Comparison of ENCODE assay signal across 15 cellular contexts in genomic region chr2:108632332-108632712, GRCh38.
DNase-seq lines count a peak whose midpoint lies in the region; ATAC-seq and TF ChIP-seq lines count a peak whose summit lies in the region.
"Had no signal": no experiment of that assay in that cellular context is flagged by ENCODE, and none has a peak within 500 bp of the region (broad histone marks: within the 10 kb centered on the region; RNA-seq: fewer than 3 reads in every experiment).

No MANE protein-coding gene starts in this region.

- no peaks in the 10 kb centered on the region for H3K79me2 ChIP-seq in H9 (ENCODE audit: insufficient read depth, low read length)

- H3K27ac ChIP-seq in CD4-positive, alpha-beta memory T cell (ENCODE audit: low read depth, low read length) = peak overlapping the region; percentile 24
- peak overlapping the region; percentile 53 to 60 for H3K27ac ChIP-seq in prostate gland
- no peak overlapping the region for H3K27ac ChIP-seq in H9 (ENCODE audit: insufficient read length, low read depth, low read length)
- H3K27ac ChIP-seq: cardiac muscle cell, WERI-Rb-1 had no signal

- H3K23me2 ChIP-seq in H9 (ENCODE audit: insufficient read length, low read depth, low read length, poor library complexity, severe bottlenecking) = no peaks in the 10 kb centered on the region

- H2BK5ac ChIP-seq in H9 (ENCODE audit: insufficient read length, low read length) = no peak overlapping the region

- no peak overlapping the region for H4K91ac ChIP-seq in H9 (ENCODE audit: insufficient read length, low read depth, low read length)

- H3K9me3 ChIP-seq in CD4-positive, alpha-beta memory T cell (ENCODE audit: control insufficient read depth in 1 of 2, low read length in 2 of 2) = no peaks in the 10 kb centered on the region
- H3K9me3 ChIP-seq in prostate gland (no peaks in the 10 kb centered on the region), H9 (ENCODE audit: control insufficient read depth, low read depth, low read length) (no peaks in the 10 kb centered on the region)
- H3K9me3 ChIP-seq: A549, MG63 had no signal

- 50% methylated on average over 3 of the region's 3 CpGs for WGBS in prostate gland
- WGBS in H9 (ENCODE audit: extremely low coverage, insufficient read length, low lambda C conversion rate) = no CpG with 5 or more reads among the region's 3 CpGs

- H3T11ph ChIP-seq in H9 (ENCODE audit: low read length) = no peak overlapping the region

- TF ChIP-seq CTCF in prostate gland (IDR thresholded peaks at IDR 0.05) = no peak
- no peak for TF ChIP-seq CTCF in H9 (conservative IDR thresholded peaks at IDR 0.05)

- H2AK5ac ChIP-seq in H9 (ENCODE audit: insufficient read length, low read length) = no peak overlapping the region

- no peak overlapping the region for H3K4ac ChIP-seq in H9 (ENCODE audit: low read depth, low read length)

- peak; percentile 50 for DNase-seq in NCI-H146 treated with DMSO at 0.1 percent for 48 hours (lab: John Stamatoyannopoulos, UW; ENCODE audit: unreplicated experiment)
- DNase-seq in NCI-H146 (lab: John Stamatoyannopoulos, UW) = no peak
- DNase-seq in CD4-positive, alpha-beta memory T cell = no peak
- no peak for DNase-seq in central memory CD8-positive, alpha-beta T cell (ENCODE audit: low spot score in 2 of 2)
- DNase-seq in prostate gland (ENCODE audit: low spot score) = no peak
- DNase-seq in NCI-H446 treated with DMSO at 0.1 percent for 48 hours (lab: John Stamatoyannopoulos, UW) = no peak
- DNase-seq in H9 = no peak
- no peak for DNase-seq in activated CD4-positive, alpha-beta T cell treated with anti-CD3 and anti-CD28 coated beads for 1 hour
- DNase-seq: activated CD8-positive, alpha-beta memory T cell treated with anti-CD3 and anti-CD28 coated beads for 24 hours; erythroblast; MG63; Right ventricle myocardium superior; WERI-Rb-1 had no signal

- no peak overlapping the region for H3K18ac ChIP-seq in H9 (ENCODE audit: insufficient read length, low read depth, low read length)

- H2BK15ac ChIP-seq in H9 (ENCODE audit: low read depth, low read length) = no peak overlapping the region

- no peak overlapping the region for H4K5ac ChIP-seq in H9 (ENCODE audit: insufficient read length, low read depth, low read length)

- no peak for ATAC-seq in central memory CD8-positive, alpha-beta T cell (replicated peaks; ENCODE audit: extremely low read depth, poor library complexity, severe bottlenecking)
- ATAC-seq: A549 had no signal

- no peaks in the 10 kb centered on the region for H3K27me3 ChIP-seq in CD4-positive, alpha-beta memory T cell (ENCODE audit: insufficient read depth, low read length)
- H3K27me3 ChIP-seq in prostate gland (replicated peaks; ENCODE audit: insufficient read depth) (no peaks in the 10 kb centered on the region), H9 (ENCODE audit: insufficient read depth, low read length) (no peaks in the 10 kb centered on the region)
- H3K27me3 ChIP-seq: cardiac muscle cell, MG63 had no signal

- peaks cover 95% of the 10 kb centered on the region for H3K4me1 ChIP-seq in CD4-positive, alpha-beta memory T cell (ENCODE audit: insufficient read depth, low read length)
- H3K4me1 ChIP-seq in prostate gland (replicated peaks) = peaks cover 21% of the 10 kb centered on the region
- no peaks in the 10 kb centered on the region; the same call in 1 of the 2 replicates for H3K4me1 ChIP-seq in H9 (ENCODE audit: insufficient read depth, low read length)

- no peaks in the 10 kb centered on the region for H3K27me3 Mint-ChIP-seq in CD4-positive, alpha-beta memory T cell
- H3K27me3 Mint-ChIP-seq in central memory CD8-positive, alpha-beta T cell = no peaks in the 10 kb centered on the region
- H3K27me3 Mint-ChIP-seq in H9 (ENCODE audit: low read depth) = no peaks in the 10 kb centered on the region

- no peaks in the 10 kb centered on the region for H4K20me1 ChIP-seq in H9 (ENCODE audit: control insufficient read depth, insufficient read depth, insufficient read length)

- intact Hi-C loops in CD4-positive, alpha-beta memory T cell (cut with micrococcal nuclease) = loop anchor here (1.0 kb wide), 1 partner anchor 11 kb away; no protein-coding TSS in a partner anchor
- intact Hi-C loops in prostate gland (cut with DNase I) = no loop called here

- no peaks in the 10 kb centered on the region for H3K36me3 ChIP-seq in CD4-positive, alpha-beta memory T cell (ENCODE audit: insufficient read depth, low read length)
- H3K36me3 ChIP-seq in prostate gland = no peaks in the 10 kb centered on the region
- H3K36me3 ChIP-seq: cardiac muscle cell, MG63, WERI-Rb-1 had no signal

- H2BK20ac ChIP-seq in H9 (ENCODE audit: low read depth, low read length, poor library complexity, severe bottlenecking) = no peak overlapping the region

- no peak overlapping the region for H3K4me2 ChIP-seq in H9 (ENCODE audit: insufficient read depth, insufficient read length, low read length)

- POLR2A ChIA-PET in CD4-positive, alpha-beta memory T cell (lab: Charles Lee; ENCODE audit: partially characterized antibody) = interaction anchor here (25.2 kb wide), 1 partner anchor 16 kb away, joined by 704 read pairs; no protein-coding TSS in a partner anchor

- no peak overlapping the region for H2BK120ac ChIP-seq in H9 (ENCODE audit: low read depth, low read length, poor library complexity, severe bottlenecking)

- no peak overlapping the region for H2AFZ ChIP-seq in H9 (ENCODE audit: low read length)

- H3K27ac Mint-ChIP-seq in CD4-positive, alpha-beta memory T cell = peak overlapping the region; percentile 44 to 91 (median 80)
- peak overlapping the region; percentile 69 for H3K27ac Mint-ChIP-seq in central memory CD8-positive, alpha-beta T cell (ENCODE audit: low read depth)
- H3K27ac Mint-ChIP-seq in H9 = peak overlapping the region in 1 of 3 experiments; percentile 47; a peak in 1 of 7 replicates

- CTCF ChIA-PET in CD4-positive, alpha-beta memory T cell (lab: Charles Lee; ENCODE audit: partially characterized antibody) = interaction anchor here (24.8 kb wide), 1 partner anchor 19 kb away, joined by 545 read pairs; no protein-coding TSS in a partner anchor

- no peak overlapping the region for H3K4me3 ChIP-seq in CD4-positive, alpha-beta memory T cell (ENCODE audit: low read length in 2 of 2)
- H3K4me3 ChIP-seq in prostate gland = no peak overlapping the region
- H3K4me3 ChIP-seq: A549, cardiac muscle cell, MG63 had no signal

- H3K14ac ChIP-seq in H9 (ENCODE audit: insufficient read depth, low read length) = no peak overlapping the region

- peaks cover 0 to 2% (median 0%) of the 10 kb centered on the region in 8 donors for H3K9me3 Mint-ChIP-seq in CD4-positive, alpha-beta memory T cell
- H3K9me3 Mint-ChIP-seq in central memory CD8-positive, alpha-beta T cell = no peaks in the 10 kb centered on the region
- H3K9me3 Mint-ChIP-seq in H9 = no peaks in the 10 kb centered on the region

- no peaks in the 10 kb centered on the region for H3K79me1 ChIP-seq in H9 (ENCODE audit: insufficient read depth, low read depth, low read length, poor library complexity, severe bottlenecking)

- H3K23ac ChIP-seq in H9 (ENCODE audit: insufficient read length, low read depth, low read length) = no peak overlapping the region

- H3K56ac ChIP-seq in H9 (ENCODE audit: insufficient read length, low read depth, low read length) = no peak overlapping the region

- no peak overlapping the region for H4K8ac ChIP-seq in H9 (replicated peaks; ENCODE audit: insufficient read length, low read depth, low read length)

- H3K4me1 Mint-ChIP-seq in CD4-positive, alpha-beta memory T cell = peaks cover 72 to 94% (median 84%) of the 10 kb centered on the region in 4 donors
- peaks cover 70% of the 10 kb centered on the region for H3K4me1 Mint-ChIP-seq in central memory CD8-positive, alpha-beta T cell
- peaks cover 17 to 29% of the 10 kb centered on the region in 2 experiments for H3K4me1 Mint-ChIP-seq in H9

- no peak overlapping the region for H2BK12ac ChIP-seq in H9 (ENCODE audit: insufficient read length, low read depth, low read length)

- peak overlapping the region; percentile 18 to 78 (median 40) for H3K4me3 Mint-ChIP-seq in CD4-positive, alpha-beta memory T cell
- no peak overlapping the region for H3K4me3 Mint-ChIP-seq in central memory CD8-positive, alpha-beta T cell
- H3K4me3 Mint-ChIP-seq in H9 = no peak overlapping the region

- TF ChIP-seq POLR2A in prostate gland (IDR thresholded peaks at IDR 0.05) = no peak

- H3K36me3 Mint-ChIP-seq in CD4-positive, alpha-beta memory T cell = peaks cover 25 to 36% of the 10 kb centered on the region in 2 donors
- H3K36me3 Mint-ChIP-seq in central memory CD8-positive, alpha-beta T cell (ENCODE audit: insufficient read depth) = peaks cover 3% of the 10 kb centered on the region
- no peaks in the 10 kb centered on the region for H3K36me3 Mint-ChIP-seq in H9 (ENCODE audit: insufficient read depth in 1 of 3, low read depth in 3 of 3)

- H3K9ac ChIP-seq in H9 (ENCODE audit: extremely low read depth, insufficient read length, low read length) = no peak overlapping the region

Comparison
In these comparisons a context has a peak if more than half of its experiments do, and no peak if none do; other contexts are left out.
1. H3K4me3 Mint-ChIP-seq: peak in CD4-positive, alpha-beta memory T cell (8 of 8); none in central memory CD8-positive, alpha-beta T cell (single experiment) and H9 (0 of 2).